22 cellular contexts compared by ENCODE assay signal in genomic region chr1:233834609-233835008, GRCh38.
"Had no signal": no experiment of that assay in that cellular context is flagged by ENCODE, and none has a peak within 500 bp of the region (broad histone marks: within the 10 kb centered on the region; RNA-seq: fewer than 3 reads in every experiment).

No MANE protein-coding gene starts in this region.

- DNase-seq: dermis blood vessel endothelial cell; dorsolateral prefrontal cortex; effector CD4-positive, alpha-beta T cell; effector memory CD4-positive, alpha-beta T cell; foreskin keratinocyte; heart left ventricle; hypothalamus; immature natural killer cell; islet precursor cell; kidney; left cardiac atrium; left lung; left ventricle myocardium superior; mammary epithelial cell; mesendoderm; midbrain had no signal

- FAIRE-seq: endothelial cell of umbilical vein had no signal

- H3K36me3 ChIP-seq: esophagus muscularis mucosa, gastroesophageal sphincter, heart left ventricle, left lung had no signal

- H3K4me1 ChIP-seq: esophagus muscularis mucosa, foreskin keratinocyte, gastroesophageal sphincter, heart left ventricle, left lung had no signal

- H3K4me3 ChIP-seq: coronary artery, dorsolateral prefrontal cortex, esophagus muscularis mucosa, gastroesophageal sphincter, heart left ventricle, hepatocyte, left lung, lung had no signal

- ATAC-seq: foreskin keratinocyte, gastroesophageal sphincter, heart left ventricle, left cardiac atrium, left lung, left ventricle myocardium superior had no signal

- H3K27ac ChIP-seq: coronary artery, dorsolateral prefrontal cortex, esophagus muscularis mucosa, foreskin keratinocyte, gastroesophageal sphincter, heart left ventricle, hepatocyte, left lung had no signal

- H3K27me3 ChIP-seq: dorsolateral prefrontal cortex, esophagus muscularis mucosa, gastroesophageal sphincter, heart left ventricle, hepatocyte, left lung had no signal
